In the genomic region with DNA sequence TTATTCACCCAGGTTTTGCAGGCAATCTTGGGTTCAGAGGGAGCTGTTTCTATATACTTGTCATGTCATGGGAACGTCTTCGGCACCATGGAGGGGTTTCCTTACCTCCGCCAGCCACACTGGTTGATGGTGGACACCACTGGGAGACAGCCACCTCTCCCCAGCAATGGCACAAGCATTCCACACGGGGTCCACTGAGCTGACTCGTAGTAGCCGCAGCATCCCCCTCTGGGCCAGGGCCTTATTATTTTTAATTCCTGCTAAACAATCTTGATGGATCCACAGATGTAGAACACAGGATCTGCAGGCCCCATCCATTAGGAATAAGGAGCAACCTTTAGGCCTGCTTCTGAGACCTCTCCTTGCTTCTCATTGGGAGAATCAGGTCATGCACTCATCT, we compare ENCODE assay signal across 22 cellular contexts.
"Had no signal": no experiment of that assay in that cellular context is flagged by ENCODE, and none has a peak within 500 bp of the region (broad histone marks: within the 10 kb centered on the region; RNA-seq: fewer than 3 reads in every experiment).

No MANE protein-coding gene starts in this region.

- H3K27me3 ChIP-seq: colonic mucosa, neural progenitor cell, sigmoid colon, testis, tibial artery had no signal

- H3K36me3 ChIP-seq: colonic mucosa, neural progenitor cell, prostate gland, sigmoid colon, spleen, tibial artery had no signal

- H3K4me1 Mint-ChIP-seq: immature natural killer cell; nephron; stimulated activated memory B cell treated with anti-CD40 and anti-IgM and Interleukin-4, amounts not matched to agents 10 μg/mL and 1 μg/mL and 100 μg/mL, for 72 hours had no signal

- H3K27ac ChIP-seq: colonic mucosa, neural progenitor cell, prostate gland, sigmoid colon, spleen, testis, tibial artery had no signal

- H3K27ac Mint-ChIP-seq: dendritic cell treated with granulocyte-macrophage colony-stimulating factor and Interleukin-4, amounts not matched to agents 40 ng/mL and 50 ng/mL, for 4 days; immature natural killer cell; naive thymus-derived CD4-positive, alpha-beta T cell; nephron; neural progenitor cell; stimulated activated memory B cell treated with anti-CD40 and anti-IgM and Interleukin-4, amounts not matched to agents 10 μg/mL and 1 μg/mL and 100 μg/mL, for 72 hours; type B pancreatic cell had no signal

- H2AFZ ChIP-seq: neural progenitor cell had no signal

- H3K9me3 Mint-ChIP-seq: dendritic cell treated with granulocyte-macrophage colony-stimulating factor and Interleukin-4, amounts not matched to agents 40 ng/mL and 50 ng/mL, for 4 days; immature natural killer cell had no signal

- H3K4me1 ChIP-seq: colonic mucosa, neural progenitor cell, prostate gland, spleen, testis, tibial artery had no signal

- H3K4me3 Mint-ChIP-seq: dendritic cell treated with granulocyte-macrophage colony-stimulating factor and Interleukin-4, amounts not matched to agents 40 ng/mL and 50 ng/mL, for 4 days; immature natural killer cell; naive thymus-derived CD4-positive, alpha-beta T cell; nephron; neural progenitor cell; stimulated activated memory B cell treated with anti-CD40 and anti-IgM and Interleukin-4, amounts not matched to agents 10 μg/mL and 1 μg/mL and 100 μg/mL, for 72 hours; type B pancreatic cell had no signal

- H3K4me2 ChIP-seq: neural progenitor cell had no signal

- H3K9me3 ChIP-seq: colonic mucosa, prostate gland, sigmoid colon, testis, tibial artery had no signal

- H3K4me3 ChIP-seq: colonic mucosa, neural progenitor cell, prostate gland, sigmoid colon, spleen, testis, tibial artery had no signal

- H3K36me3 Mint-ChIP-seq: immature natural killer cell; naive thymus-derived CD4-positive, alpha-beta T cell; neural progenitor cell; stimulated activated memory B cell treated with anti-CD40 and anti-IgM and Interleukin-4, amounts not matched to agents 10 μg/mL and 1 μg/mL and 100 μg/mL, for 72 hours; type B pancreatic cell had no signal

- H3K9ac ChIP-seq: neural progenitor cell had no signal

- DNase-seq: effector memory CD4-positive, alpha-beta T cell; erythroblast; hypothalamus; immature natural killer cell; kidney glomerular epithelial cell; midbrain; naive thymus-derived CD4-positive, alpha-beta T cell; right cardiac atrium; spleen; stimulated activated CD4-positive, alpha-beta T cell treated with anti-CD3 and anti-CD28 coated beads, Interleukin-4, amount 100 ng/mL, for 4 hours; stimulated activated naive CD8-positive, alpha-beta T cell treated with anti-CD3 and anti-CD28 coated beads, Interleukin-15, Interleukin-2, amounts not matched to agents 100 U/mL and 50 U/mL, for 24 hours; substantia nigra; testis had no signal

- ATAC-seq: naive thymus-derived CD4-positive, alpha-beta T cell; right cardiac atrium; stimulated activated memory B cell treated with anti-CD40 and anti-IgM and Interleukin-4, amounts not matched to agents 10 μg/mL and 1 μg/mL and 100 μg/mL, for 72 hours; stimulated activated naive CD8-positive, alpha-beta T cell treated with anti-CD3 and anti-CD28 coated beads, Interleukin-15, Interleukin-2, amounts not matched to agents 100 U/mL and 50 U/mL, for 24 hours had no signal
